ENCODE assay signal across 11 cellular contexts in the genomic region with DNA sequence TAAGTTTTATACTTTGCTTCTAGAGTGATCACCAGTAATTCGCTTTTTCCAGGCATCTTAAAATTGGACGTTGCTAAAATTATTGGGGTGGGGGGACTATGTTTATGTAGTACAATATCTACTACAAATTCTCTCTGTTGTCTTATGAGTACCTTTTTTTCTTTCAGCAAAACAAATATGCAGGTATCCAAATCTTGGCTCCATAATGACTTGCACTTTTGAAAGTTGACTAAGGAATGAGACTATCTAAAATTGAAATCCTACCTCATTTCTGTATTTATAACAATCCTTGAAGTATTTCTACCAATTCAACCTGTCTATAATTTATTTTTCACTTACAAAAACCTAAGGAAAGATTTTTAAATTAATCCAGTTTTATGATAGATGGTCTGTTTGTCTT. TPM values are rescaled to one million over a fixed set of nuclear protein-coding genes. Genes with fewer than 3 reads are reported as not detected.
A peak's percentile ranks its signal among the peaks of the same experiment; 100 is the strongest.
DNase-seq lines count a peak whose midpoint lies in the region; ATAC-seq and TF ChIP-seq lines count a peak whose summit lies in the region.
"Had no signal": no experiment of that assay in that cellular context is flagged by ENCODE, and none has a peak within 500 bp of the region (broad histone marks: within the 10 kb centered on the region; RNA-seq: fewer than 3 reads in every experiment).

No MANE protein-coding gene starts in this region.

- DNase-seq in T-helper 2 cell treated with Interferon-gamma antibody and Interleukin-4, amounts not matched to agents 5 μg/mL and 100 μg/mL, for 36 hours (ENCODE audit: low spot score), result no peak
- DNase-seq in T-helper 2 cell (no peak), Panc1 (ENCODE audit: low read depth, low spot score) (no peak), endodermal cell (no peak), sigmoid colon (no peak), NCI-H1694 treated with DMSO at 0.1 percent for 48 hours (lab: John Stamatoyannopoulos, UW) (no peak), NCI-H226 (no peak)
- DNase-seq in stimulated activated CD4-positive, alpha-beta T cell treated with anti-CD3 and anti-CD28 coated beads, Interleukin-1b, Interleukin-23, amount 100 ng/mL, for 48 hours, result no peak
- DNase-seq: activated CD4-positive, alpha-beta T cell treated with anti-CD3 and anti-CD28 coated beads, Interleukin-2, amount 50 U/mL, for 1 hour; effector CD4-positive, alpha-beta T cell had no signal

- peaks cover 35% of the 10 kb centered on the region for H3K4me1 Mint-ChIP-seq in T-helper 2 cell treated with Interferon-gamma antibody and Interleukin-4, amounts not matched to agents 5 μg/mL and 100 μg/mL, for 36 hours (ENCODE audit: low read depth)
- peaks cover 15% of the 10 kb centered on the region for H3K4me1 Mint-ChIP-seq in endodermal cell

- intact Hi-C loops in Panc1 (cut with micrococcal nuclease; ENCODE audit: unreplicated experiment), result loop anchor here (10.0 kb wide), 1 partner anchor 348 kb away; the partner anchor contains the start of gene ZNF839
- intact Hi-C loops in sigmoid colon (cut with DNase I), result loop anchor here (10.0 kb wide), 1 partner anchor 348 kb away; the partner anchor contains the start of gene ZNF839

- WGBS in endodermal cell (ENCODE audit: insufficient coverage in 1 of 2, insufficient read length in 1 of 2), 2 experiments, result no CpG with 5 or more reads among the region's 2 CpGs
- 77 to 78% methylated on average over 2 of the region's 2 CpGs for WGBS in sigmoid colon, 2 donors

- H3K4me1 ChIP-seq in Panc1 (ENCODE audit: control insufficient read depth, insufficient read depth, low read length) (peaks cover 28% of the 10 kb centered on the region), endodermal cell (ENCODE audit: control insufficient read depth, insufficient read depth, low read length) (peaks cover 1% of the 10 kb centered on the region), sigmoid colon (peaks cover 0 to 64% (median 53%) of the 10 kb centered on the region in 4 donors)

- peak overlapping the region; percentile 85 for H3K9ac ChIP-seq in endodermal cell (ENCODE audit: extremely low read depth, low read length, poor library complexity, severe bottlenecking)

- no peak for TF ChIP-seq CTCF in Panc1 (IDR thresholded peaks at IDR 0.05)
- no peak for TF ChIP-seq CTCF in endodermal cell (conservative IDR thresholded peaks at IDR 0.05)
- no peak for TF ChIP-seq CTCF in sigmoid colon (IDR thresholded peaks at IDR 0.05)

- no peaks in the 10 kb centered on the region for H3K9me3 Mint-ChIP-seq in T-helper 2 cell treated with Interferon-gamma antibody and Interleukin-4, amounts not matched to agents 5 μg/mL and 100 μg/mL, for 36 hours
- H3K9me3 Mint-ChIP-seq in endodermal cell, result no peaks in the 10 kb centered on the region
- H3K9me3 Mint-ChIP-seq: memory B cell had no signal

- TF ChIP-seq POLR2A in sigmoid colon (IDR thresholded peaks at IDR 0.05), result no peak

- BruUV-seq in Panc1 (replicated peaks; lab: Mats Ljungman, UMichigan), result no TSS peak

- peak overlapping the region; percentile 70 for H3K27ac ChIP-seq in Panc1 (ENCODE audit: low read length)
- no peak overlapping the region for H3K27ac ChIP-seq in endodermal cell (ENCODE audit: low read depth, low read length)
- H3K27ac ChIP-seq in sigmoid colon, result peak overlapping the region; percentile 88 to 100 (median 96)

- ATAC-seq in Panc1, result no peak

- H3K27me3 ChIP-seq in Panc1 (ENCODE audit: control insufficient read depth, insufficient read depth, low read length), result no peaks in the 10 kb centered on the region
- peaks cover 7% of the 10 kb centered on the region for H3K27me3 ChIP-seq in endodermal cell (ENCODE audit: control insufficient read depth, insufficient read depth, low read length, poor library complexity, severe bottlenecking)
- H3K27me3 ChIP-seq in sigmoid colon, result no peaks in the 10 kb centered on the region

- TF ChIP-seq EP300 in sigmoid colon (IDR thresholded peaks at IDR 0.05), result no peak

- CTCF ChIA-PET in Panc1 (lab: Charles Lee), result no interaction called here

- H3K36me3 ChIP-seq in Panc1 (ENCODE audit: control insufficient read depth, insufficient read depth, low read length) (no peaks in the 10 kb centered on the region; the same call in 1 of the 2 replicates), endodermal cell (ENCODE audit: control insufficient read depth, insufficient read depth, low read length) (peaks cover 27% of the 10 kb centered on the region), sigmoid colon (peaks cover 0 to 7% (median 0%) of the 10 kb centered on the region in 4 donors)

- no peaks in the 10 kb centered on the region for H3K27me3 Mint-ChIP-seq in T-helper 2 cell treated with Interferon-gamma antibody and Interleukin-4, amounts not matched to agents 5 μg/mL and 100 μg/mL, for 36 hours (ENCODE audit: low read depth)
- peaks cover 21% of the 10 kb centered on the region for H3K27me3 Mint-ChIP-seq in endodermal cell (ENCODE audit: insufficient read depth)
- H3K27me3 Mint-ChIP-seq: memory B cell had no signal

- peak overlapping the region; percentile 38 for H3K27ac Mint-ChIP-seq in T-helper 2 cell treated with Interferon-gamma antibody and Interleukin-4, amounts not matched to agents 5 μg/mL and 100 μg/mL, for 36 hours
- H3K27ac Mint-ChIP-seq in endodermal cell, result peak overlapping the region; percentile 60
- H3K27ac Mint-ChIP-seq: memory B cell had no signal

- H3K9me3 ChIP-seq in Panc1 (ENCODE audit: control insufficient read depth, insufficient read depth, low read depth, low read length) (no peaks in the 10 kb centered on the region), endodermal cell (ENCODE audit: control insufficient read depth, low read length) (no peaks in the 10 kb centered on the region), sigmoid colon (no peaks in the 10 kb centered on the region)

- POLR2A ChIA-PET in Panc1 (lab: Charles Lee), result no interaction called here

- in situ Hi-C loops in Panc1 (cut with HindIII; ENCODE audit: low pct_unique_long_range_greater_than_20kb, low sequenced_read_pairs), result no loop called here

- peaks cover 20% of the 10 kb centered on the region for H3K36me3 Mint-ChIP-seq in T-helper 2 cell treated with Interferon-gamma antibody and Interleukin-4, amounts not matched to agents 5 μg/mL and 100 μg/mL, for 36 hours (ENCODE audit: low read depth)
- H3K36me3 Mint-ChIP-seq in endodermal cell (ENCODE audit: low read depth), result peaks cover 26% of the 10 kb centered on the region

- peak overlapping the region; percentile 51 for H3K4me3 Mint-ChIP-seq in T-helper 2 cell treated with Interferon-gamma antibody and Interleukin-4, amounts not matched to agents 5 μg/mL and 100 μg/mL, for 36 hours
- peak overlapping the region; percentile 85 for H3K4me3 Mint-ChIP-seq in endodermal cell
- H3K4me3 Mint-ChIP-seq: memory B cell had no signal

- H3K4me3 ChIP-seq in Panc1 (ENCODE audit: low read depth in 2 of 2, low read length in 2 of 2) (peak overlapping the region; percentile 87; a peak in 3 of 4 replicates), endodermal cell (ENCODE audit: low read length) (peak overlapping the region; percentile 90), sigmoid colon (no peak overlapping the region)

RNA-seq across cellular contexts. Expression of gene DYNC1H1, which starts 2.4 kb away (rescaled TPM):
- 382 TPM for total RNA-seq in Panc1 (2021; ENCODE audit: unreplicated experiment)
- polyA plus RNA-seq in Panc1 (2012; ENCODE audit: insufficient read length), result 353 TPM
- 100 to 1,000 TPM; 438 to 443 TPM for total RNA-seq in endodermal cell
- 270 TPM for polyA plus RNA-seq in endodermal cell (2013, experiment 1 of 2)
- 306 TPM for polyA plus RNA-seq in endodermal cell (2013, experiment 2 of 2)
- 100 to 1,000 TPM; 320 to 592 (median 485) TPM for total RNA-seq in sigmoid colon
- polyA plus RNA-seq in sigmoid colon, result 100 to 1,000 TPM in 1 of 3 donors, 10 to 100 TPM in 2; 38.4 to 171 (median 48.6) TPM

Comparison
In these comparisons a context has a peak if more than half of its experiments do, and no peak if none do; other contexts are left out.
1. H3K4me3 ChIP-seq: peak in Panc1 (2 of 2) and endodermal cell (single experiment); none in sigmoid colon (0 of 4).